In the genomic region with DNA sequence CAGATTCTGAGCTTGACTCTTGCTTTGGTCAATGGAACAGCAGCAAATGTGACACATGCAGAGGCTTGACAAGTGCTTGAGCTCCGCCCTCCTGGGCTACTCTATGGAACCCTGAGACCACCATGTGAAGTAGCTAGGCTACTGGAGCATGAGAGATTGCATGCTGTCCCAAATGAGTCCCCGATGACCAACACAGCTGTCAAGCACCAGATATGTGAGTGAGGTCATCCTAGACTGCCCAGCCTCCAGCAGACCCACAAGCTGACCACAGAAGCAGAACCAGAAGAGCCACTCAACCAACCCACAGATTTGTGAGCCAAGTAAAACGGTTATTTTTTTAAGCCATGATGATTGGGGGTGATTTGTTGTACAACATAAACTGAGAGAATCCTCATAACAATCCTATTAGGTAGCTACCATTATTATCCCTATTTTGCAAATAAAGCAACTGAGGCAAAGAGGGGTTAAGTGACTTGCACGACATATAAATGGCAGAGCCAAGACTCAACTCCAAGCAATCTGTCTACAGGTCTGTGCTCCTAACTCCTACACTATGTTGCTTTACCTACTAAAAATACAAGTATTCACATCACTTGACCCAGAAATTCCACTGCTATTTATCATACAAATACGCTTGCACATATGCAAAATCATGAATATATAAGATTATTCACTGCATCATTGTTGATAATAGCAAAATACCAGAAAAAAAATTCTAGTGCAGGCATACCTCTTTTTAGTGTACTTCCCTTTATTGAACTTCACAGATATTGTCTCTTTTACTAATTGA, we compare ENCODE assay signal across 15 cellular contexts.
DNase-seq lines count a peak whose midpoint lies in the region; ATAC-seq and TF ChIP-seq lines count a peak whose summit lies in the region.
"Had no signal": no experiment of that assay in that cellular context is flagged by ENCODE, and none has a peak within 500 bp of the region (broad histone marks: within the 10 kb centered on the region; RNA-seq: fewer than 3 reads in every experiment).

No MANE protein-coding gene starts in this region.

- DNase-seq in MG63 = peak; percentile 5
- DNase-seq in fibroblast of villous mesenchyme (ENCODE audit: low read depth) = peak; percentile 18
- peak; percentile 55 to 60 for DNase-seq in thyroid gland
- DNase-seq in NCI-H446 treated with DMSO at 0.1 percent for 48 hours (lab: John Stamatoyannopoulos, UW) = no peak
- DNase-seq in DMS 273 treated with DMSO at 0.1 percent for 48 hours (lab: John Stamatoyannopoulos, UW) = no peak
- no peak for DNase-seq in left colon
- DNase-seq: activated CD8-positive, alpha-beta memory T cell treated with anti-CD3 and anti-CD28 coated beads, Interleukin-2, amount 50 U/mL, for 48 hours; CD4-positive, CD25-positive, alpha-beta regulatory T cell; cerebellar nuclear complex; lower lobe of right lung; SK-N-SH; spleen; WERI-Rb-1 had no signal

- H3K4me1 ChIP-seq in thyroid gland = peaks cover 17 to 22% of the 10 kb centered on the region in 2 donors

- no peak overlapping the region for H3K4me3 ChIP-seq in MG63
- H3K4me3 ChIP-seq in fibroblast of villous mesenchyme (ENCODE audit: low read depth, low read length) = no peak overlapping the region
- H3K4me3 ChIP-seq in thyroid gland (replicated peaks in 1 of 3) = no peak overlapping the region
- H3K4me3 ChIP-seq: lower lobe of right lung, spleen had no signal

- TF ChIP-seq CTCF in fibroblast of villous mesenchyme (IDR thresholded peaks at IDR 0.05; ENCODE audit: insufficient read depth, low read depth, low read length) = no peak
- no peak for TF ChIP-seq CTCF in thyroid gland (IDR thresholded peaks at IDR 0.05)

- TF ChIP-seq POLR2A in thyroid gland (IDR thresholded peaks at IDR 0.05) = no peak

- H3K9me3 ChIP-seq in MG63 (no peaks in the 10 kb centered on the region), thyroid gland (no peaks in the 10 kb centered on the region)
- H3K9me3 ChIP-seq: lower lobe of right lung, SK-N-SH, spleen had no signal

- no peaks in the 10 kb centered on the region for H3K36me3 ChIP-seq in MG63
- H3K36me3 ChIP-seq in thyroid gland = no peaks in the 10 kb centered on the region
- H3K36me3 ChIP-seq: lower lobe of right lung, spleen, WERI-Rb-1 had no signal

- H3K27me3 ChIP-seq in MG63 (no peaks in the 10 kb centered on the region; the same call in 1 of the 2 replicates), thyroid gland (no peaks in the 10 kb centered on the region)

- 74 to 79% methylated on average over 5 of the region's 5 CpGs for WGBS in thyroid gland, 2 donors

- intact Hi-C loops in thyroid gland (cut with DNase I) = no loop called here
- intact Hi-C loops in left colon (cut with DNase I, micrococcal nuclease) = no loop called here

- no peak overlapping the region for H3K27ac ChIP-seq in thyroid gland
- H3K27ac ChIP-seq: lower lobe of right lung, spleen, WERI-Rb-1 had no signal

- ATAC-seq in GM19463 (IDR thresholded peaks at IDR 0.05; ENCODE audit: unreplicated experiment) (peak; percentile 44), left colon (no peak), HG02571 (IDR thresholded peaks at IDR 0.05; ENCODE audit: unreplicated experiment) (no peak)
- ATAC-seq: lower lobe of right lung had no signal

Comparison
In these comparisons a context has a peak if more than half of its experiments do, and no peak if none do; other contexts are left out.
1. DNase-seq: peak in MG63 (single experiment), fibroblast of villous mesenchyme (single experiment) and thyroid gland (2 of 2); none in NCI-H446 treated with DMSO at 0.1 percent for 48 hours (single experiment), DMS 273 treated with DMSO at 0.1 percent for 48 hours (single experiment) and left colon (0 of 2).